8 cellular contexts compared by ENCODE assay signal in genomic region chr1:77219166-77219887, GRCh38. TPM values are rescaled to one million over a fixed set of nuclear protein-coding genes. Genes with fewer than 3 reads are reported as not detected.
A peak's percentile ranks its signal among the peaks of the same experiment; 100 is the strongest.
DNase-seq lines count a peak whose midpoint lies in the region; ATAC-seq, FAIRE-seq and TF ChIP-seq lines count a peak whose summit lies in the region.

Gene PIGK, minus strand, starts transcription at chr1:77219430. Its CDS starts 28 bp downstream, at chr1:77219402.

- no peak for FAIRE-seq in D721Med (lab: Jason Lieb, UNC)

- peak within 1 kb of the TSS; percentile 88 for H3K4me2 ChIP-seq in OCI-LY1 (ENCODE audit: low read length)

- no peaks in the 10 kb centered on the region for H3F3A ChIP-seq in OCI-LY1 (ENCODE audit: insufficient read depth, low read length)

- H3K36me3 ChIP-seq in HUES64 (ENCODE audit: insufficient read depth, low read length) = peaks cover 7% of the 10 kb centered on the region
- peaks cover 7% of the 10 kb centered on the region for H3K36me3 ChIP-seq in OCI-LY1 (ENCODE audit: insufficient read depth, low read length)

- H2AFZ ChIP-seq in OCI-LY1 (ENCODE audit: low read length) = peak within 1 kb of the TSS; percentile 99

- H3K4me3 ChIP-seq in HUES64 (ENCODE audit: low read length) (peak within 1 kb of the TSS; percentile 98), OCI-LY1 (ENCODE audit: low read depth, low read length, poor library complexity, severe bottlenecking) (peak within 1 kb of the TSS; percentile 99)

- H3K79me2 ChIP-seq in OCI-LY1 (ENCODE audit: insufficient read depth, low read length) = peaks cover 13% of the 10 kb centered on the region

- H3K9me2 ChIP-seq in OCI-LY1 (ENCODE audit: low read depth, low read length) = no peaks in the 10 kb centered on the region

- H3K4me1 ChIP-seq in HUES64 (ENCODE audit: insufficient read depth, low read length) (peaks cover 13% of the 10 kb centered on the region), OCI-LY1 (ENCODE audit: insufficient read depth, low read length, severe bottlenecking) (peaks cover 25% of the 10 kb centered on the region)

- WGBS in HUES64 = under 1% methylated on average over 30 of the region's 31 CpGs

- H4K20me1 ChIP-seq in OCI-LY1 (ENCODE audit: insufficient read depth, low read length) = no peaks in the 10 kb centered on the region

- ATAC-seq in GM21447 (IDR thresholded peaks at IDR 0.05; ENCODE audit: unreplicated experiment) = peak; percentile 96

- TF ChIP-seq CTCF in D721Med (IDR thresholded peaks at IDR 0.05; ENCODE audit: insufficient read depth, missing control alignments) (no peak), OCI-LY1 (IDR thresholded peaks at IDR 0.05; ENCODE audit: low read length) (peak; percentile 10; the same call in 1 of the 2 replicates)

- H3K9me3 ChIP-seq in HUES64 (ENCODE audit: insufficient read depth, low read depth, low read length) = no peaks in the 10 kb centered on the region
- H3K9me3 ChIP-seq in OCI-LY1 (ENCODE audit: low read length) = no peaks in the 10 kb centered on the region

- H3K27me3 ChIP-seq in HUES64 (ENCODE audit: insufficient read depth, low read length) (no peaks in the 10 kb centered on the region), OCI-LY1 (ENCODE audit: insufficient read depth, low read length) (no peaks in the 10 kb centered on the region)

- DNase-seq in D721Med (ENCODE audit: insufficient read length, low spot score) = peak; percentile 19
- peak; percentile 83 for DNase-seq in activated T-cell treated with anti-CD3 and anti-CD28 coated beads for 24 hours (ENCODE audit: low read depth)
- DNase-seq in epidermal melanocyte (ENCODE audit: insufficient read length, low spot score) = peak; percentile 51
- DNase-seq in middle frontal gyrus (ENCODE audit: extremely low spot score, low spot score) = peak; percentile 79
- DNase-seq in stimulated activated CD8-positive, alpha-beta memory T cell treated with anti-CD3 and anti-CD28 coated beads, Interleukin-2, amount 100 ng/mL, for 48 hours (ENCODE audit: low read depth in 2 of 2) = peak; percentile 77 to 87

- peak within 1 kb of the TSS; percentile 75 for H3K27ac ChIP-seq in HUES64 (ENCODE audit: low read depth, low read length)
- peak within 1 kb of the TSS; percentile 79 for H3K27ac ChIP-seq in OCI-LY1 (ENCODE audit: low read depth, low read length, poor library complexity, severe bottlenecking)

- H3K9ac ChIP-seq in HUES64 (ENCODE audit: low read depth, low read length) (peak within 1 kb of the TSS; percentile 87), OCI-LY1 (ENCODE audit: low read length) (peak within 1 kb of the TSS; percentile 99)

RNA-seq across cellular contexts. Expression of gene PIGK, which starts in this region (rescaled TPM):
- 19.5 TPM for polyA plus RNA-seq in HUES64 (2013, experiment 1 of 2)
- polyA plus RNA-seq in HUES64 (2013, experiment 2 of 2) = 21.2 TPM

Comparison
In these comparisons a context has a peak if more than half of its experiments do, and no peak if none do; other contexts are left out.
1. Peak in every context shown above with its lines: DNase-seq, ATAC-seq, H3K4me3 ChIP-seq and H3K27ac ChIP-seq.
2. DNase-seq: peak in every context shown above with its lines; median percentile 83 in activated T-cell treated with anti-CD3 and anti-CD28 coated beads for 24 hours; 82 in stimulated activated CD8-positive, alpha-beta memory T cell treated with anti-CD3 and anti-CD28 coated beads, Interleukin-2, amount 100 ng/mL, for 48 hours; 79 in middle frontal gyrus; 51 in epidermal melanocyte; 19 in D721Med.